ENCODE assay signal across 16 cellular contexts in the genomic region with DNA sequence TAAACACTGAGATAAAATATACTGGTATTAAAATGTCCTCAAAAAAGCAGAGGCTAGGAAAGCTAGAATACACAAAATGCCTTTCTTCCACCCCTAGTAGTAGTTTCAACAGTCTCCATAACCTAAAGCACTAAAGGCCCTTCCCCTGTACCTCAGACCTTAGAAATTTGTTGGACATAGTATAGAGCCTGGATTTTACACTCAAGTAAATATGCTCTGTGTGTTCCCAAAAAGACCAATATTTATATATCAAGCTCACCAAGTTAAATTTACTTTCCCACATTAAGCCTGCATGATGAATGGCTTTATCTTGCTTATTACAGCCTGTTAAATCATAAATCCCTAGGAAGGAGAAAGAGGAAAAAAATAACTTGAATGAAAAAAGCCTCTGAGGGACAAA.
DNase-seq lines count a peak whose midpoint lies in the region; TF ChIP-seq lines count a peak whose summit lies in the region.
"Had no signal": no experiment of that assay in that cellular context is flagged by ENCODE, and none has a peak within 500 bp of the region (broad histone marks: within the 10 kb centered on the region; RNA-seq: fewer than 3 reads in every experiment).

No MANE protein-coding gene starts in this region.

- H3K9me3 Mint-ChIP-seq in mesothelial cell of epicardium = peaks cover 8% of the 10 kb centered on the region

- no peaks in the 10 kb centered on the region for H3K36me3 ChIP-seq in prostate gland
- H3K36me3 ChIP-seq: BE2C; BLaER1 treated with 17β-estradiol and CSF1 and Interleukin-3, amounts not matched to agents 10 nM and 100 nM had no signal

- H3K4me1 Mint-ChIP-seq in mesothelial cell of epicardium = peaks cover 3% of the 10 kb centered on the region
- H3K4me1 Mint-ChIP-seq: CD14-positive monocyte; CD8-positive, alpha-beta memory T cell had no signal

- H3K4me3 ChIP-seq in prostate gland = no peak overlapping the region
- H3K4me3 ChIP-seq: A549; BLaER1 treated with 17β-estradiol and CSF1 and Interleukin-3, amounts not matched to agents 10 nM and 100 nM; GM12878; GM23248 had no signal

- peak overlapping the region; percentile 15; the same call in 1 of the 2 replicates for H3K27ac ChIP-seq in VCaP
- H3K27ac ChIP-seq in prostate gland = peak overlapping the region; percentile 54 to 67
- H3K27ac ChIP-seq: A549; BLaER1 treated with 17β-estradiol and CSF1 and Interleukin-3, amounts not matched to agents 10 nM and 100 nM; GM23248 had no signal

- TF ChIP-seq POLR2A in prostate gland (IDR thresholded peaks at IDR 0.05) = no peak

- TF ChIP-seq CTCF in VCaP (conservative IDR thresholded peaks at IDR 0.05) = no peak
- no peak for TF ChIP-seq CTCF in mesothelial cell of epicardium (IDR thresholded peaks at IDR 0.05; ENCODE audit: unreplicated experiment)
- no peak for TF ChIP-seq CTCF in prostate gland (IDR thresholded peaks at IDR 0.05)

- H3K27me3 Mint-ChIP-seq in mesothelial cell of epicardium (ENCODE audit: low read depth) = no peaks in the 10 kb centered on the region
- H3K27me3 Mint-ChIP-seq: CD4-positive, alpha-beta T cell had no signal

- H3K27me3 ChIP-seq in prostate gland (replicated peaks; ENCODE audit: insufficient read depth) = no peaks in the 10 kb centered on the region
- H3K27me3 ChIP-seq: BE2C; BLaER1 treated with 17β-estradiol and CSF1 and Interleukin-3, amounts not matched to agents 10 nM and 100 nM had no signal

- intact Hi-C loops in prostate gland (cut with DNase I) = loop anchor here (10.0 kb wide), 1 partner anchor 253 kb away; no protein-coding TSS in a partner anchor

- H3K36me3 Mint-ChIP-seq in mesothelial cell of epicardium = no peaks in the 10 kb centered on the region
- H3K36me3 Mint-ChIP-seq: CD14-positive monocyte had no signal

- H3K9me3 ChIP-seq in prostate gland = no peaks in the 10 kb centered on the region
- H3K9me3 ChIP-seq: A549; BE2C; BLaER1 treated with 17β-estradiol and CSF1 and Interleukin-3, amounts not matched to agents 10 nM and 100 nM had no signal

- peak overlapping the region; percentile 14 for H3K27ac Mint-ChIP-seq in mesothelial cell of epicardium
- H3K27ac Mint-ChIP-seq: CD14-positive monocyte; CD4-positive, alpha-beta T cell; CD8-positive, alpha-beta memory T cell had no signal

- no peaks in the 10 kb centered on the region for H3K4me1 ChIP-seq in prostate gland (replicated peaks)
- H3K4me1 ChIP-seq: A549; BE2C; BLaER1 treated with 17β-estradiol and CSF1 and Interleukin-3, amounts not matched to agents 10 nM and 100 nM had no signal

- DNase-seq in mesothelial cell of epicardium (ENCODE audit: low spot score in 2 of 2, unreplicated experiment in 2 of 2) (no peak), prostate gland (ENCODE audit: low spot score) (peak; percentile 7), NCI-H1105 (lab: John Stamatoyannopoulos, UW) (no peak), KG1 (lab: John Stamatoyannopoulos, UW) (no peak)
- DNase-seq in activated CD4-positive, alpha-beta T cell treated with anti-CD3 and anti-CD28 coated beads for 4 hours = no peak
- DNase-seq: CD4-positive, alpha-beta T cell; CD8-positive, alpha-beta memory T cell; DMS79; GDM1 had no signal

- H3K4me3 Mint-ChIP-seq in mesothelial cell of epicardium = no peak overlapping the region
- H3K4me3 Mint-ChIP-seq: CD14-positive monocyte; CD4-positive, alpha-beta T cell; CD8-positive, alpha-beta memory T cell had no signal
